Comparison of ENCODE assay signal across 22 cellular contexts in genomic region chr1:8563944-8564537, GRCh38.
DNase-seq lines count a peak whose midpoint lies in the region; ATAC-seq and TF ChIP-seq lines count a peak whose summit lies in the region.
"Had no signal": no experiment of that assay in that cellular context is flagged by ENCODE, and none has a peak within 500 bp of the region (broad histone marks: within the 10 kb centered on the region; RNA-seq: fewer than 3 reads in every experiment).

No MANE protein-coding gene starts in this region.

- H3K36me3 Mint-ChIP-seq in IgD-negative memory B cell: peaks cover 5% of the 10 kb centered on the region
- H3K36me3 Mint-ChIP-seq: natural killer cell treated with Interleukin-12 subunit alpha and Interleukin-12 subunit beta and Interleukin-15 and Interleukin-18, amount 100 ng/mL, for 72 hours had no signal

- H3F3A ChIP-seq in SK-N-SH (replicated peaks; ENCODE audit: insufficient read depth) (peaks cover 19% of the 10 kb centered on the region), smooth muscle cell (ENCODE audit: low read depth) (no peaks in the 10 kb centered on the region)

- peak overlapping the region in 2 of 3 donors; percentile 74 to 95 for H3K27ac Mint-ChIP-seq in IgD-negative memory B cell
- H3K27ac Mint-ChIP-seq: activated CD4-positive, alpha-beta memory T cell treated with anti-CD3 and anti-CD28 coated beads, Interleukin-2, amount 10 ng/mL, durations not matched to agents 7 days and 5 days; natural killer cell treated with Interleukin-12 subunit alpha and Interleukin-12 subunit beta and Interleukin-15 and Interleukin-18, amount 100 ng/mL, for 72 hours had no signal

- H3K4me3 Mint-ChIP-seq in IgD-negative memory B cell: no peak overlapping the region
- H3K4me3 Mint-ChIP-seq: activated CD4-positive, alpha-beta memory T cell treated with anti-CD3 and anti-CD28 coated beads, Interleukin-2, amount 10 ng/mL, durations not matched to agents 7 days and 5 days; central memory CD8-positive, alpha-beta T cell; natural killer cell treated with Interleukin-12 subunit alpha and Interleukin-12 subunit beta and Interleukin-15 and Interleukin-18, amount 100 ng/mL, for 72 hours; T-helper 17 cell had no signal

- intact Hi-C loops in left colon (cut with DNase I, micrococcal nuclease): loop anchor here in 1 of 2 donors (5.0 kb wide), 2 partner anchors 163 to 283 kb away; no protein-coding TSS in a partner anchor

- H3K4me1 ChIP-seq in SK-N-SH (ENCODE audit: control insufficient read depth in 1 of 2, insufficient read depth in 2 of 2, low read depth in 1 of 2, low read length in 1 of 2) (peaks cover 11 to 38% of the 10 kb centered on the region in 2 experiments), smooth muscle cell (ENCODE audit: low read depth) (peaks cover 18% of the 10 kb centered on the region)

- no peak for TF ChIP-seq RAD21 in SK-N-SH (IDR thresholded peaks at IDR 0.05; ENCODE audit: low read length)

- H3K9me2 ChIP-seq in SK-N-SH: no peaks in the 10 kb centered on the region

- H2AFZ ChIP-seq in SK-N-SH (ENCODE audit: low read depth) (no peak overlapping the region), smooth muscle cell (ENCODE audit: low read depth) (no peak overlapping the region)

- H3K4me2 ChIP-seq in SK-N-SH (no peak overlapping the region), smooth muscle cell (peak overlapping the region; percentile 49)

- H3K27me3 ChIP-seq in SK-N-SH (ENCODE audit: insufficient read depth) (no peaks in the 10 kb centered on the region), smooth muscle cell (ENCODE audit: low read depth) (no peaks in the 10 kb centered on the region)

- H3K9ac ChIP-seq in SK-N-SH (no peak overlapping the region), smooth muscle cell (ENCODE audit: low read depth) (no peak overlapping the region)

- H3K27ac ChIP-seq in SK-N-SH (ENCODE audit: low read depth in 2 of 2, low read length in 1 of 2): peak overlapping the region; percentile 16 to 66
- peak overlapping the region; percentile 37 for H3K27ac ChIP-seq in smooth muscle cell (ENCODE audit: low read depth)
- no peak overlapping the region for H3K27ac ChIP-seq in substantia nigra (ENCODE audit: low read depth, low read length, poor library complexity, severe bottlenecking)
- H3K27ac ChIP-seq: C4-2B, HL-60 had no signal

- TF ChIP-seq EP300 in SK-N-SH (IDR thresholded peaks at IDR 0.05; ENCODE audit: borderline replicate concordance in 1 of 2, low read depth in 1 of 2, low read length in 1 of 2): no peak

- H3K9me3 Mint-ChIP-seq in IgD-negative memory B cell: no peaks in the 10 kb centered on the region
- H3K9me3 Mint-ChIP-seq: activated CD4-positive, alpha-beta memory T cell treated with anti-CD3 and anti-CD28 coated beads, Interleukin-2, amount 10 ng/mL, durations not matched to agents 7 days and 5 days; central memory CD8-positive, alpha-beta T cell; natural killer cell treated with Interleukin-12 subunit alpha and Interleukin-12 subunit beta and Interleukin-15 and Interleukin-18, amount 100 ng/mL, for 72 hours had no signal

- H3K79me2 ChIP-seq in SK-N-SH (ENCODE audit: insufficient read depth) (peaks cover 16% of the 10 kb centered on the region), smooth muscle cell (ENCODE audit: low read depth) (peaks cover 92% of the 10 kb centered on the region)

- no peak for ATAC-seq in SK-N-SH treated with all-trans-retinoic acid at 6 μM for 48 hours
- ATAC-seq in left colon: peak; percentile 49
- ATAC-seq: natural killer cell treated with Interleukin-12 subunit alpha and Interleukin-12 subunit beta and Interleukin-15 and Interleukin-18, amount 100 ng/mL, for 72 hours; T-helper 17 cell had no signal

- WGBS in SK-N-SH (ENCODE audit: low lambda C conversion rate): 96% methylated on average over 2 of the region's 2 CpGs
- 43% methylated on average over 2 of the region's 2 CpGs for WGBS in smooth muscle cell (ENCODE audit: low lambda C conversion rate)

- H4K20me1 ChIP-seq in SK-N-SH (ENCODE audit: insufficient read depth) (no peaks in the 10 kb centered on the region), smooth muscle cell (ENCODE audit: low read depth) (peaks cover 69% of the 10 kb centered on the region)

- H3K27me3 Mint-ChIP-seq in IgD-negative memory B cell: no peaks in the 10 kb centered on the region
- H3K27me3 Mint-ChIP-seq: activated CD4-positive, alpha-beta memory T cell treated with anti-CD3 and anti-CD28 coated beads, Interleukin-2, amount 10 ng/mL, durations not matched to agents 7 days and 5 days; central memory CD8-positive, alpha-beta T cell; natural killer cell treated with Interleukin-12 subunit alpha and Interleukin-12 subunit beta and Interleukin-15 and Interleukin-18, amount 100 ng/mL, for 72 hours; T-helper 17 cell had no signal

- DNase-seq in SK-N-SH (no peak), left colon (no peak), smooth muscle cell (lab: John Stamatoyannopoulos, UW; ENCODE audit: unreplicated experiment) (no peak), cerebellar cortex (ENCODE audit: low spot score) (no peak), NCI-H526 treated with DMSO at 0.1 percent for 48 hours (lab: John Stamatoyannopoulos, UW) (no peak), substantia nigra (lab: John Stamatoyannopoulos, UW) (no peak)
- DNase-seq: activated CD4-positive, alpha-beta memory T cell treated with anti-CD3 and anti-CD28 coated beads, Interleukin-2, amount 10 ng/mL, durations not matched to agents 7 days and 5 days; activated CD4-positive, CD25-positive, alpha-beta regulatory T cell; activated naive CD4-positive, alpha-beta T cell treated with Interleukin-2 at 50 U/mL for 16 hours; anterior cingulate cortex; DMS 273 treated with DMSO at 0.1 percent for 48 hours; foreskin melanocyte; islet precursor cell; NCI-H1694 treated with DMSO at 0.1 percent for 48 hours; stimulated activated CD4-positive, alpha-beta T cell treated with anti-CD3 and anti-CD28 coated beads, Interleukin-2, amount 100 ng/mL, for 48 hours; T-helper 17 cell had no signal

- H3K4me3 ChIP-seq in SK-N-SH (ENCODE audit: low read depth in 2 of 2, low read length in 1 of 2) (no peak overlapping the region), smooth muscle cell (no peak overlapping the region)

- H3K9me3 ChIP-seq in SK-N-SH (no peaks in the 10 kb centered on the region), smooth muscle cell (replicated peaks; ENCODE audit: low read depth) (no peaks in the 10 kb centered on the region)

- POLR2A ChIA-PET in SK-N-SH (lab: Yijun Ruan, JAX): no interaction called here

- H3K4me1 Mint-ChIP-seq in IgD-negative memory B cell: peaks cover 28 to 48% (median 33%) of the 10 kb centered on the region in 3 donors
- H3K4me1 Mint-ChIP-seq: central memory CD8-positive, alpha-beta T cell had no signal

- CTCF ChIA-PET in SK-N-SH (lab: Yijun Ruan, JAX): interaction anchor here (0.7 to 5.9 kb wide), 6 partner anchors 13 to 285 kb away, joined by 3 to 52 read pairs (median 6); no protein-coding TSS in a partner anchor

- no peaks in the 10 kb centered on the region for H3K36me3 ChIP-seq in SK-N-SH (replicated peaks in 1 of 2; ENCODE audit: control insufficient read depth in 1 of 2, insufficient read depth in 2 of 2, low read length in 1 of 2)
- H3K36me3 ChIP-seq in smooth muscle cell (ENCODE audit: low read depth): no peaks in the 10 kb centered on the region

- TF ChIP-seq CTCF in SK-N-SH (IDR thresholded peaks at IDR 0.05) (no peak), smooth muscle cell (IDR thresholded peaks at IDR 0.05; ENCODE audit: borderline replicate concordance, insufficient read depth, poor library complexity, severe bottlenecking) (no peak)

TF ChIP-seq in SK-N-SH, 30 proteins besides CTCF, POLR2A, EP300 and RAD21 (continues in another document):
- TF ChIP-seq JUND (IDR thresholded peaks at IDR 0.05) (no peak), MXI1 (IDR thresholded peaks at IDR 0.05; ENCODE audit: low read depth, low read length) (no peak), ELF1 (IDR thresholded peaks at IDR 0.05) (no peak), TAF1 (IDR thresholded peaks at IDR 0.05; ENCODE audit: borderline replicate concordance, low read depth, low read length) (no peak), TEAD4 (IDR thresholded peaks at IDR 0.05; ENCODE audit: borderline replicate concordance, insufficient read depth) (no peak), FOXM1 (IDR thresholded peaks at IDR 0.05; ENCODE audit: low read depth) (no peak)
- TF ChIP-seq, protein P1, sequence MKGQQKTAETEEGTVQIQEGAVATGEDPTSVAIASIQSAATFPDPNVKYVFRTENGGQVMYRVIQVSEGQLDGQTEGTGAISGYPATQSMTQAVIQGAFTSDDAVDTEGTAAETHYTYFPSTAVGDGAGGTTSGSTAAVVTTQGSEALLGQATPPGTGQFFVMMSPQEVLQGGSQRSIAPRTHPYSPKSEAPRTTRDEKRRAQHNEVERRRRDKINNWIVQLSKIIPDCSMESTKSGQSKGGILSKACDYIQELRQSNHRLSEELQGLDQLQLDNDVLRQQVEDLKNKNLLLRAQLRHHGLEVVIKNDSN (IDR thresholded peaks at IDR 0.05; ENCODE audit: borderline replicate concordance, low read depth): no peak
- TF ChIP-seq, protein P2, sequence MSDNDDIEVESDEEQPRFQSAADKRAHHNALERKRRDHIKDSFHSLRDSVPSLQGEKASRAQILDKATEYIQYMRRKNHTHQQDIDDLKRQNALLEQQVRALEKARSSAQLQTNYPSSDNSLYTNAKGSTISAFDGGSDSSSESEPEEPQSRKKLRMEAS (IDR thresholded peaks at IDR 0.05; ENCODE audit: low read depth): no peak

TF ChIP-seq in SK-N-SH treated with all-trans-retinoic acid at 6 μM for 48 hours, 23 proteins besides CTCF, POLR2A, EP300 and RAD21 (continues in another document):
- no peak for TF ChIP-seq ZNF8 (CRISPR knock-in tag; IDR thresholded peaks at IDR 0.05)
- no peak for TF ChIP-seq ZFP3 (CRISPR knock-in tag; IDR thresholded peaks at IDR 0.05)
- TF ChIP-seq ZFP30 (CRISPR knock-in tag; IDR thresholded peaks at IDR 0.05): no peak
- TF ChIP-seq, protein P3, sequence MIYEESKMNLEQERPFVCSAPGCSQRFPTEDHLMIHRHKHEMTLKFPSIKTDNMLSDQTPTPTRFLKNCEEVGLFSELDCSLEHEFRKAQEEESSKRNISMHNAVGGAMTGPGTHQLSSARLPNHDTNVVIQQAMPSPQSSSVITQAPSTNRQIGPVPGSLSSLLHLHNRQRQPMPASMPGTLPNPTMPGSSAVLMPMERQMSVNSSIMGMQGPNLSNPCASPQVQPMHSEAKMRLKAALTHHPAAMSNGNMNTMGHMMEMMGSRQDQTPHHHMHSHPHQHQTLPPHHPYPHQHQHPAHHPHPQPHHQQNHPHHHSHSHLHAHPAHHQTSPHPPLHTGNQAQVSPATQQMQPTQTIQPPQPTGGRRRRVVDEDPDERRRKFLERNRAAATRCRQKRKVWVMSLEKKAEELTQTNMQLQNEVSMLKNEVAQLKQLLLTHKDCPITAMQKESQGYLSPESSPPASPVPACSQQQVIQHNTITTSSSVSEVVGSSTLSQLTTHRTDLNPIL (CRISPR knock-in tag; IDR thresholded peaks at IDR 0.05; ENCODE audit: low read depth): no peak
- no peak for TF ChIP-seq GLIS3 (CRISPR knock-in tag; IDR thresholded peaks at IDR 0.05)
- TF ChIP-seq RARB (CRISPR knock-in tag; IDR thresholded peaks at IDR 0.05): no peak
- no peak for TF ChIP-seq OSR1 (CRISPR knock-in tag; IDR thresholded peaks at IDR 0.05)
- no peak for TF ChIP-seq ZNF565 (CRISPR knock-in tag; conservative IDR thresholded peaks at IDR 0.05; ENCODE audit: low read depth)
- no peak for TF ChIP-seq ZNF70 (CRISPR knock-in tag; IDR thresholded peaks at IDR 0.05)
